In the genomic region with DNA sequence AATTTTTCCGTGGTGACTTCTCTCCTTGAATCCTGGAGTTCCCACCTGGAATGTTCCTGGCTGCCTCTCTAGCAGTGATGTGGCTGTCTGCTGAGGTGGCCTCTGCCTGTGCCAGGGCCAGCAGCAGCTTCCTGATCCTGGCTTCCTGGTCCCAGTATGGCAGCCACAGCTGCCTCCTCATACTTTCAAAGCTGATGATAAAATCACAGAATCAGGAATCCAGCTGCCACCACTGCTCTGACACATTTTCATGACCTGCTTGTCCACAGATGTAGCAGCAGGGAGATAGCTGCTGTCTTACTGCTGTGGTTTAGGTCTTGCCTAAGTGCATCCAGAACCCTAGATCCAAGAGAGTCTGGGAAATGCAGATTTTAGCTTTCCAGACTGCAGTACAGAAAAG, we compare ENCODE assay signal across 18 cellular contexts.
"Had no signal": no experiment of that assay in that cellular context is flagged by ENCODE, and none has a peak within 500 bp of the region (broad histone marks: within the 10 kb centered on the region; RNA-seq: fewer than 3 reads in every experiment).

No MANE protein-coding gene starts in this region.

- H3K4me1 Mint-ChIP-seq: activated CD4-positive, alpha-beta memory T cell treated with anti-CD3 and anti-CD28 coated beads, Interleukin-2, amount 10 ng/mL, durations not matched to agents 7 days and 5 days; activated T-helper 17 cell treated with anti-CD3 and anti-CD28 coated beads, Interleukin-2, amount 50 U/mL, for 72 hours had no signal

- H3K27ac ChIP-seq: brain microvascular endothelial cell, dorsolateral prefrontal cortex, left lung, tibial nerve, vagina had no signal

- H3K4me3 Mint-ChIP-seq: activated CD4-positive, alpha-beta memory T cell treated with anti-CD3 and anti-CD28 coated beads, Interleukin-2, amount 10 ng/mL, durations not matched to agents 7 days and 5 days; activated naive CD4-positive, alpha-beta T cell treated with anti-CD3 and anti-CD28 coated beads for 36 hours; activated T-helper 17 cell treated with anti-CD3 and anti-CD28 coated beads, Interleukin-2, amount 50 U/mL, for 72 hours had no signal

- ATAC-seq: activated T-helper 17 cell treated with anti-CD3 and anti-CD28 coated beads, Interleukin-2, amount 50 U/mL, for 72 hours; left lung had no signal

- H3K27ac Mint-ChIP-seq: activated CD4-positive, alpha-beta memory T cell treated with anti-CD3 and anti-CD28 coated beads, Interleukin-2, amount 10 ng/mL, durations not matched to agents 7 days and 5 days; activated naive CD4-positive, alpha-beta T cell treated with anti-CD3 and anti-CD28 coated beads for 36 hours; activated T-helper 17 cell treated with anti-CD3 and anti-CD28 coated beads, Interleukin-2, amount 50 U/mL, for 72 hours; progenitor cell of endocrine pancreas had no signal

- DNase-seq: activated CD4-positive, alpha-beta memory T cell treated with anti-CD3 and anti-CD28 coated beads, Interleukin-2, amount 10 ng/mL, durations not matched to agents 7 days and 5 days; activated CD4-positive, alpha-beta T cell treated with anti-CD3 and anti-CD28 coated beads for 48 hours; activated CD4-positive, CD25-positive, alpha-beta regulatory T cell; activated naive CD4-positive, alpha-beta T cell treated with anti-CD3 and anti-CD28 coated beads for 36 hours; activated T-cell treated with anti-CD3 and anti-CD28 coated beads, Interleukin-2, amount 50 U/mL, for 1 hour; anterior cingulate cortex; brain microvascular endothelial cell; central memory CD4-positive, alpha-beta T cell; dorsolateral prefrontal cortex; left lung; occipital lobe; stimulated activated CD4-positive, alpha-beta T cell treated with anti-CD3 and anti-CD28 coated beads, Interleukin-2, amount 100 ng/mL, for 24 hours; stimulated activated naive CD4-positive, alpha-beta T cell treated with Interleukin-2 at 50 U/mL for 16 hours; T1000 had no signal

- H3K4me1 ChIP-seq: left lung, tibial nerve had no signal

- H3K4me3 ChIP-seq: dorsolateral prefrontal cortex, left lung, tibial nerve, vagina had no signal

- H3K27me3 Mint-ChIP-seq: activated T-helper 17 cell treated with anti-CD3 and anti-CD28 coated beads, Interleukin-2, amount 50 U/mL, for 72 hours had no signal

- H3K27me3 ChIP-seq: brain microvascular endothelial cell, left lung, tibial nerve, vagina had no signal

- H3K9me3 ChIP-seq: vagina had no signal

- H3K36me3 ChIP-seq: brain microvascular endothelial cell, left lung, tibial nerve, vagina had no signal
